Comparison of ENCODE assay signal across 9 cellular contexts in the genomic region with DNA sequence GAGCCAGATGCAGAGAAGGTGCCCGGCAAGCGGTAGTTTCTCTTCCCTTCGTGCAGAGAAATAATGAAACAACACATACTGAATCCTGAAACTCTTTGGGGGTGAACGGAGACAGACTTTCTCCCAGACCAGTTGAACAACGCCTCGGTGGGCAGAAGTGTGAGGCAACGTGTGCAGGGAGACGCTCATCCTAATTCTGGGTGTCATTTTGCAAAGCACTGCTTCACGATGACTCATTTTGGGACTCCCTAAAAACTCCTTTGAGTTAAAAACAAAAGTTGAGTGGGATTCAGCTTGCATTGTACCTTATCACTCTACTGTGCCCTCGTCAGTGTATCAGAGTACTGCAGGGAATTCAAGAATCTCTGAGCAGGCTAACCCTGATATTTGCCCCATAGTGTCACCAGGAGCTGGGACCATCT. TPM values are rescaled to one million over a fixed set of nuclear protein-coding genes. Genes with fewer than 3 reads are reported as not detected.
DNase-seq lines count a peak whose midpoint lies in the region; ATAC-seq and TF ChIP-seq lines count a peak whose summit lies in the region.
"Had no signal": no experiment of that assay in that cellular context is flagged by ENCODE, and none has a peak within 500 bp of the region (broad histone marks: within the 10 kb centered on the region; RNA-seq: fewer than 3 reads in every experiment).

No MANE protein-coding gene starts in this region.

- no peak for TF ChIP-seq POLR2A in tibial nerve (IDR thresholded peaks at IDR 0.05)

- DNase-seq in chondrocyte (ENCODE audit: low spot score) (peak; percentile 11), tibial nerve (ENCODE audit: low spot score in 2 of 2) (no peak), nucleus accumbens (lab: John Stamatoyannopoulos, UW) (no peak), middle frontal gyrus (ENCODE audit: extremely low spot score, low spot score) (no peak)
- DNase-seq in effector memory CD4-positive, alpha-beta T cell = no peak

- H3K4me3 ChIP-seq in effector memory CD4-positive, alpha-beta T cell (ENCODE audit: insufficient read depth, low read depth, low read length, poor library complexity, severe bottlenecking) = no peak overlapping the region
- H3K4me3 ChIP-seq in tibial nerve = no peak overlapping the region
- H3K4me3 ChIP-seq: tibial artery had no signal

- no peaks in the 10 kb centered on the region for H3K9me3 Mint-ChIP-seq in chondrocyte (ENCODE audit: low read depth)

- no peaks in the 10 kb centered on the region for H3K27me3 Mint-ChIP-seq in chondrocyte (ENCODE audit: low read depth)

- no peaks in the 10 kb centered on the region for H3K27me3 ChIP-seq in effector memory CD4-positive, alpha-beta T cell (replicated peaks; ENCODE audit: control insufficient read depth, insufficient read depth, low read length, poor library complexity, severe bottlenecking)
- no peaks in the 10 kb centered on the region for H3K27me3 ChIP-seq in tibial nerve
- H3K27me3 ChIP-seq: tibial artery had no signal

- peak; percentile 48 for ATAC-seq in GM19372 (IDR thresholded peaks at IDR 0.05; ENCODE audit: low read depth, unreplicated experiment)
- ATAC-seq in HG03103 (IDR thresholded peaks at IDR 0.05; ENCODE audit: low read depth, unreplicated experiment) = peak; percentile 49

- H3K9me3 ChIP-seq in effector memory CD4-positive, alpha-beta T cell (ENCODE audit: control insufficient read depth, low read length) = no peaks in the 10 kb centered on the region
- H3K9me3 ChIP-seq in tibial nerve = no peaks in the 10 kb centered on the region
- H3K9me3 ChIP-seq: tibial artery had no signal

- 0 out of 3 replicates have a peak, but pooled peaks have one; percentile 19 for TF ChIP-seq CTCF in GM12872 (IDR thresholded peaks at IDR 0.05; ENCODE audit: insufficient read depth, low read depth, low read length)
- no peak for TF ChIP-seq CTCF in chondrocyte (IDR thresholded peaks at IDR 0.05)
- no peak for TF ChIP-seq CTCF in tibial nerve (IDR thresholded peaks at IDR 0.05)

- H3K4me3 Mint-ChIP-seq in chondrocyte (ENCODE audit: unreplicated experiment) = no peak overlapping the region

- H3K4me1 ChIP-seq in effector memory CD4-positive, alpha-beta T cell (ENCODE audit: control insufficient read depth, insufficient read depth, low read length, poor library complexity, severe bottlenecking) = no peaks in the 10 kb centered on the region
- peaks cover 0 to 18% (median 0%) of the 10 kb centered on the region in 4 donors for H3K4me1 ChIP-seq in tibial nerve

- 58 to 66% methylated on average over 10 of the region's 10 CpGs for WGBS in tibial nerve, 2 donors

- H3K4me1 Mint-ChIP-seq in chondrocyte (ENCODE audit: low read depth) = peaks cover 32% of the 10 kb centered on the region

- peaks cover 3% of the 10 kb centered on the region for H3K36me3 Mint-ChIP-seq in chondrocyte (ENCODE audit: low read depth)

- no peak for TF ChIP-seq EP300 in tibial nerve (IDR thresholded peaks at IDR 0.05)

- H3K27ac Mint-ChIP-seq in chondrocyte (ENCODE audit: unreplicated experiment) = no peak overlapping the region

- H3K27ac ChIP-seq in effector memory CD4-positive, alpha-beta T cell (ENCODE audit: insufficient read depth, low read length, poor library complexity, severe bottlenecking) = no peak overlapping the region
- H3K27ac ChIP-seq in tibial nerve = peak overlapping the region in 2 of 4 donors; percentile 29 to 38
- H3K27ac ChIP-seq: tibial artery had no signal

- H3K36me3 ChIP-seq in effector memory CD4-positive, alpha-beta T cell (ENCODE audit: control insufficient read depth, insufficient read depth, low read length) = no peaks in the 10 kb centered on the region
- H3K36me3 ChIP-seq in tibial nerve = no peaks in the 10 kb centered on the region
- H3K36me3 ChIP-seq: tibial artery had no signal

RNA-seq across cellular contexts. Expression of a gene that starts 3.5 kb away (rescaled TPM):
- total RNA-seq in chondrocyte = 99.9 to 110 TPM (median 107 TPM) in 3 replicates
- 10 to 100 TPM; 25.3 to 53.1 (median 43.3) TPM for total RNA-seq in tibial nerve
